1 cellular context compared by ENCODE assay signal in genomic region chr9:6441269-6441668, GRCh38.
TF ChIP-seq lines count a peak whose summit lies in the region.

No MANE protein-coding gene starts in this region.

TF ChIP-seq in GM12878, 131 proteins besides CTCF, POLR2A, EP300 and RAD21 (continued from another document):
- no peak for TF ChIP-seq E4F1 (IDR thresholded peaks at IDR 0.05; ENCODE audit: borderline replicate concordance, partially characterized antibody)
- TF ChIP-seq TCF7 (IDR thresholded peaks at IDR 0.05; ENCODE audit: borderline replicate concordance), result no peak
- no peak for TF ChIP-seq CHD4 (IDR thresholded peaks at IDR 0.05)
- no peak for TF ChIP-seq PAX5 (IDR thresholded peaks at IDR 0.05; ENCODE audit: borderline replicate concordance, low read depth, low read length)
- TF ChIP-seq CHD1 (IDR thresholded peaks at IDR 0.05; ENCODE audit: low read depth, low read length), result no peak
- no peak for TF ChIP-seq BCLAF1 (IDR thresholded peaks at IDR 0.05)
- no peak for TF ChIP-seq POLR2AphosphoS5 (IDR thresholded peaks at IDR 0.05; ENCODE audit: low read length)
- TF ChIP-seq NR2F1 (conservative IDR thresholded peaks at IDR 0.05), result no peak
- no peak for TF ChIP-seq IRF5 (IDR thresholded peaks at IDR 0.05; ENCODE audit: borderline replicate concordance)
- TF ChIP-seq SRF (IDR thresholded peaks at IDR 0.05; ENCODE audit: low read depth in 2 of 2, low read length in 2 of 2), result no peak
- TF ChIP-seq CUX1 (IDR thresholded peaks at IDR 0.05; ENCODE audit: insufficient replicate concordance, low read depth, low read length), result no peak
- TF ChIP-seq ZZZ3 (IDR thresholded peaks at IDR 0.05; ENCODE audit: control insufficient read depth, insufficient read length, low read depth), result no peak
- TF ChIP-seq RBBP5 (conservative IDR thresholded peaks at IDR 0.05), result no peak
- TF ChIP-seq NR2C2 (IDR thresholded peaks at IDR 0.05; ENCODE audit: borderline replicate concordance, control insufficient read depth, insufficient read length, low read depth), result no peak
- TF ChIP-seq NFYA (IDR thresholded peaks at IDR 0.05; ENCODE audit: borderline replicate concordance, low read depth, low read length), result no peak
- no peak for TF ChIP-seq ZNF207 (IDR thresholded peaks at IDR 0.05; ENCODE audit: borderline replicate concordance)
